Comparison of ENCODE assay signal across 9 cellular contexts in the genomic region with DNA sequence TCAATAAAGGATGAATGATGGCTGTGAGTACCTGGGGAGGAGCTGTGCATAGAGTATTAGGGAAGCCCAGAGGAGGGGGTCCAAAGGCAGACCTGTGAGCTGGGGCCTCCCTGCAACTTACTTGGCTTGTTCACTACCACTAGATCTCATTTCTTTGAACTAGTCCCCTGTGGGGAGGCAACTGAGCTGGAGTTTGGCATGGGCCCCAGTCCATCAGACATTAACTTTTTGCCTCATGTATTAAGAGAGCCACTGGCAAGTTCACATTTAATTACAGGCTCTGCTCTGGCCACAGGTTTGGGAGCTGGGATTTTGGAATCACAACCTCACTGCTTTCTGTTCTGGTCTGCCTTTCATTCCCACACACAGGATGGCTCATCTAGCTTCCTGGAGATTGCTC.
DNase-seq lines count a peak whose midpoint lies in the region; ATAC-seq, FAIRE-seq and TF ChIP-seq lines count a peak whose summit lies in the region.
"Had no signal": no experiment of that assay in that cellular context is flagged by ENCODE, and none has a peak within 500 bp of the region (broad histone marks: within the 10 kb centered on the region; RNA-seq: fewer than 3 reads in every experiment).

No MANE protein-coding gene starts in this region.

- peak; percentile 34 for ATAC-seq in gastroesophageal sphincter
- peak; percentile 61 for ATAC-seq in aorta (ENCODE audit: low FRiP score)
- ATAC-seq in GM18498 (IDR thresholded peaks at IDR 0.05; ENCODE audit: unreplicated experiment): no peak

- TF ChIP-seq EP300 in SK-N-SH (IDR thresholded peaks at IDR 0.05; ENCODE audit: borderline replicate concordance in 1 of 2, low read depth in 1 of 2, low read length in 1 of 2) (no peak), gastroesophageal sphincter (IDR thresholded peaks at IDR 0.05) (no peak)

- peaks cover 0 to 15% of the 10 kb centered on the region in 2 experiments for H3K36me3 ChIP-seq in SK-N-SH (replicated peaks in 1 of 2; ENCODE audit: control insufficient read depth in 1 of 2, insufficient read depth in 2 of 2, low read length in 1 of 2)
- no peaks in the 10 kb centered on the region for H3K36me3 ChIP-seq in gastroesophageal sphincter
- H3K36me3 ChIP-seq in parathyroid adenoma (ENCODE audit: control insufficient read depth, insufficient read depth, low read length): no peaks in the 10 kb centered on the region
- no peaks in the 10 kb centered on the region for H3K36me3 ChIP-seq in aorta (ENCODE audit: control insufficient read depth in 1 of 2, insufficient read depth in 2 of 2, low read length in 1 of 2)

- no peak for FAIRE-seq in urothelium cell line (lab: Jason Lieb, UNC)

- H3K27me3 ChIP-seq in SK-N-SH (ENCODE audit: insufficient read depth) (no peaks in the 10 kb centered on the region), gastroesophageal sphincter (no peaks in the 10 kb centered on the region), parathyroid adenoma (ENCODE audit: control insufficient read depth, insufficient read depth, low read length) (no peaks in the 10 kb centered on the region), aorta (ENCODE audit: control insufficient read depth in 1 of 2, insufficient read depth in 2 of 2, low read length in 1 of 2) (no peaks in the 10 kb centered on the region)

- TF ChIP-seq RAD21 in SK-N-SH (IDR thresholded peaks at IDR 0.05; ENCODE audit: low read length): no peak

- H3K4me2 ChIP-seq in SK-N-SH (no peak overlapping the region), parathyroid adenoma (ENCODE audit: low read length) (peak overlapping the region; percentile 52)

- DNase-seq in SK-N-SH (no peak), aorta (no peak), urothelium cell line (ENCODE audit: low spot score) (no peak)
- DNase-seq in stimulated activated CD4-positive, alpha-beta T cell treated with anti-CD3 and anti-CD28 coated beads, Interleukin-4, amount 100 ng/mL, for 1 hour: no peak
- DNase-seq: COR-L47, hypothalamus had no signal

- H3K9me3 ChIP-seq in SK-N-SH (peaks cover 6% of the 10 kb centered on the region), gastroesophageal sphincter (peaks cover 0 to 17% (median 0%) of the 10 kb centered on the region in 3 donors), parathyroid adenoma (ENCODE audit: control insufficient read depth, low read length) (no peaks in the 10 kb centered on the region), aorta (ENCODE audit: control insufficient read depth, low read length) (no peaks in the 10 kb centered on the region)

- H3F3A ChIP-seq in SK-N-SH (replicated peaks; ENCODE audit: insufficient read depth): peaks cover 7% of the 10 kb centered on the region

- H4K20me1 ChIP-seq in SK-N-SH (ENCODE audit: insufficient read depth): no peaks in the 10 kb centered on the region

- H3K9ac ChIP-seq in SK-N-SH: no peak overlapping the region
- no peak overlapping the region for H3K9ac ChIP-seq in parathyroid adenoma

- CTCF ChIA-PET in SK-N-SH (lab: Yijun Ruan, JAX): interaction anchor here (0.9 kb wide), 1 partner anchor 26 kb away, joined by 3 read pairs; no protein-coding TSS in a partner anchor

- no peak overlapping the region for H2AFZ ChIP-seq in SK-N-SH (ENCODE audit: low read depth)
- peak overlapping the region; percentile 43 for H2AFZ ChIP-seq in parathyroid adenoma

- POLR2A ChIA-PET in SK-N-SH (lab: Yijun Ruan, JAX): no interaction called here

- H3K79me2 ChIP-seq in SK-N-SH (ENCODE audit: insufficient read depth) (no peaks in the 10 kb centered on the region; the same call in 1 of the 2 replicates), parathyroid adenoma (no peaks in the 10 kb centered on the region)

- no peak overlapping the region for H3K4me3 ChIP-seq in SK-N-SH (ENCODE audit: low read depth in 2 of 2, low read length in 1 of 2)
- H3K4me3 ChIP-seq in gastroesophageal sphincter: no peak overlapping the region
- no peak overlapping the region for H3K4me3 ChIP-seq in parathyroid adenoma (ENCODE audit: low read depth, low read length)
- no peak overlapping the region for H3K4me3 ChIP-seq in aorta (ENCODE audit: low read length in 2 of 2)

- TF ChIP-seq CTCF in SK-N-SH (IDR thresholded peaks at IDR 0.05): no peak
- no peak for TF ChIP-seq CTCF in gastroesophageal sphincter (IDR thresholded peaks at IDR 0.05)
- TF ChIP-seq CTCF in parathyroid adenoma (IDR thresholded peaks at IDR 0.05): no peak

- H3K9me2 ChIP-seq in SK-N-SH: no peaks in the 10 kb centered on the region

- TF ChIP-seq POLR2A in gastroesophageal sphincter (IDR thresholded peaks at IDR 0.05): no peak

- H3K27ac ChIP-seq in SK-N-SH (ENCODE audit: low read depth in 2 of 2, low read length in 1 of 2): peak overlapping the region; percentile 38 to 60; a peak in 2 of 4 replicates
- peak overlapping the region; percentile 14 to 64 (median 42) for H3K27ac ChIP-seq in gastroesophageal sphincter
- H3K27ac ChIP-seq in parathyroid adenoma: peak overlapping the region; percentile 66
- no peak overlapping the region for H3K27ac ChIP-seq in aorta (ENCODE audit: low read depth in 1 of 2, low read length in 2 of 2)

- intact Hi-C loops in aorta (cut with DNase I): no loop called here

- H3K4me1 ChIP-seq in SK-N-SH (ENCODE audit: control insufficient read depth in 1 of 2, insufficient read depth in 2 of 2, low read depth in 1 of 2, low read length in 1 of 2) (peaks cover 0 to 14% of the 10 kb centered on the region in 2 experiments; a peak in 2 of 4 replicates), gastroesophageal sphincter (peaks cover 6 to 15% (median 11%) of the 10 kb centered on the region in 3 donors), parathyroid adenoma (peaks cover 14% of the 10 kb centered on the region), aorta (ENCODE audit: control insufficient read depth in 1 of 2, insufficient read depth in 2 of 2, low read length in 2 of 2) (no peaks in the 10 kb centered on the region)

TF ChIP-seq in SK-N-SH, 30 proteins besides CTCF, POLR2A, EP300 and RAD21:
- TF ChIP-seq JUND (IDR thresholded peaks at IDR 0.05) (no peak), FOSL2 (IDR thresholded peaks at IDR 0.05; ENCODE audit: borderline replicate concordance, low read depth) (no peak), SIN3A (IDR thresholded peaks at IDR 0.05; ENCODE audit: borderline replicate concordance, low read depth, low read length) (no peak), YY1 (IDR thresholded peaks at IDR 0.05; ENCODE audit: low read depth) (no peak), NRF1 (IDR thresholded peaks at IDR 0.05; ENCODE audit: low read depth, low read length) (no peak), GATA2 (CRISPR knock-in tag; IDR thresholded peaks at IDR 0.05) (no peak), SMC3 (IDR thresholded peaks at IDR 0.05; ENCODE audit: low read depth, low read length) (no peak), MXI1 (IDR thresholded peaks at IDR 0.05; ENCODE audit: low read depth, low read length) (no peak), GABPA (IDR thresholded peaks at IDR 0.05; ENCODE audit: low read depth) (no peak), TCF12 (IDR thresholded peaks at IDR 0.05) (no peak), RXRA (IDR thresholded peaks at IDR 0.05; ENCODE audit: borderline replicate concordance, low read depth) (no peak)
- TF ChIP-seq, protein P1, sequence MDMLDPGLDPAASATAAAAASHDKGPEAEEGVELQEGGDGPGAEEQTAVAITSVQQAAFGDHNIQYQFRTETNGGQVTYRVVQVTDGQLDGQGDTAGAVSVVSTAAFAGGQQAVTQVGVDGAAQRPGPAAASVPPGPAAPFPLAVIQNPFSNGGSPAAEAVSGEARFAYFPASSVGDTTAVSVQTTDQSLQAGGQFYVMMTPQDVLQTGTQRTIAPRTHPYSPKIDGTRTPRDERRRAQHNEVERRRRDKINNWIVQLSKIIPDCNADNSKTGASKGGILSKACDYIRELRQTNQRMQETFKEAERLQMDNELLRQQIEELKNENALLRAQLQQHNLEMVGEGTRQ (IDR thresholded peaks at IDR 0.05; ENCODE audit: borderline replicate concordance, low read depth, low read length): no peak
- TF ChIP-seq, protein P2, sequence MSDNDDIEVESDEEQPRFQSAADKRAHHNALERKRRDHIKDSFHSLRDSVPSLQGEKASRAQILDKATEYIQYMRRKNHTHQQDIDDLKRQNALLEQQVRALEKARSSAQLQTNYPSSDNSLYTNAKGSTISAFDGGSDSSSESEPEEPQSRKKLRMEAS (IDR thresholded peaks at IDR 0.05; ENCODE audit: low read depth): no peak

Comparison
In these comparisons a context has a peak if more than half of its experiments do, and no peak if none do; other contexts are left out.
1. H3K27ac ChIP-seq: peak in SK-N-SH (2 of 2), gastroesophageal sphincter (4 of 4) and parathyroid adenoma (single experiment); none in aorta (0 of 2).